ENCODE assay signal across 19 cellular contexts in the genomic region with DNA sequence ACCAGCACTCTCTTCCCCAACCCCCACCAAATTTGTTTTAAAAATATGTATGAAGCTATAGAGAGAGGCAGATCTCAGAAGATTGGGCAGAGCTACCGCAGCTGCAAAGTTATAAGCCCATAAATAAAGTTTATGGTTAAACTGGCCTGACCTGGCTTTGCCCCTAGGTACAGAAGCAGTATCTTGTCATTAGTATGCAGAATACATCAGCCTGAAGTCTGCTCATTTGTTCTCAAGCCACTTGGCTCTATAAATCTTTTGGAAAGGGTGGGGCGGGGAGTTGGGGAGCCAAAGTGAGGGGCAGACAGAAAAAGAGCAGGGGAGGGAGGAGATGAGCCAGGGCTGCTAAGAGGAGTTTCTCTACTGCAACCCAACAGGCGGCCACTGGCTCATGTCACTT.
"Had no signal": no experiment of that assay in that cellular context is flagged by ENCODE, and none has a peak within 500 bp of the region (broad histone marks: within the 10 kb centered on the region; RNA-seq: fewer than 3 reads in every experiment).

No MANE protein-coding gene starts in this region.

- DNase-seq: activated T-cell treated with anti-CD3 and anti-CD28 coated beads, Interleukin-2, amount 50 U/mL, for 24 hours; aorta; effector CD4-positive, alpha-beta T cell; foreskin fibroblast; left ventricle myocardium inferior; midbrain; pancreas; right cardiac atrium; stimulated activated CD4-positive, alpha-beta T cell treated with anti-CD3 and anti-CD28 coated beads, Interleukin-12 subunit alpha, Interleukin-12 subunit beta, amount 100 ng/mL, for 4 hours; stimulated activated CD4-positive, alpha-beta T cell treated with anti-CD3 and anti-CD28 coated beads, Interleukin-4, amount 100 ng/mL, for 4 hours; thyroid gland had no signal

- H3K4me1 Mint-ChIP-seq: activated T-helper 17 cell treated with anti-CD3 and anti-CD28 coated beads, Interleukin-2, amount 50 U/mL, for 72 hours had no signal

- H3K27me3 Mint-ChIP-seq: brain; dendritic cell treated with granulocyte-macrophage colony-stimulating factor and Interleukin-4, amounts not matched to agents 40 ng/mL and 50 ng/mL, for 4 days had no signal

- H3K27me3 ChIP-seq: pancreas, thyroid gland had no signal

- H3K9me3 ChIP-seq: pancreas, thyroid gland had no signal

- H3K36me3 ChIP-seq: left ventricle myocardium inferior, pancreas, thyroid gland had no signal

- H3K27ac Mint-ChIP-seq: activated naive CD4-positive, alpha-beta T cell treated with anti-CD3 and anti-CD28 coated beads, Interleukin-2, amount 50 U/mL, for 72 hours; activated T-cell treated with anti-CD3 and anti-CD28 coated beads, Interleukin-2, amount 50 U/mL, for 24 hours; activated T-helper 17 cell treated with anti-CD3 and anti-CD28 coated beads, Interleukin-2, amount 50 U/mL, for 72 hours; dendritic cell treated with granulocyte-macrophage colony-stimulating factor and Interleukin-4, amounts not matched to agents 40 ng/mL and 50 ng/mL, for 4 days; natural killer cell treated with Interleukin-12 subunit alpha and Interleukin-12 subunit beta and Interleukin-15 and Interleukin-18, amount 100 ng/mL, for 72 hours; stimulated activated naive CD8-positive, alpha-beta T cell treated with anti-CD3 and anti-CD28 coated beads, Interleukin-15, Interleukin-2, amounts not matched to agents 100 ng/mL and 50 ng/mL, for 24 hours; T-helper 2 cell treated with Interferon-gamma antibody and Interleukin-4, amounts not matched to agents 5 μg/mL and 100 μg/mL, for 36 hours had no signal

- H3K9me3 Mint-ChIP-seq: activated T-helper 17 cell treated with anti-CD3 and anti-CD28 coated beads, Interleukin-2, amount 50 U/mL, for 72 hours; dendritic cell treated with granulocyte-macrophage colony-stimulating factor and Interleukin-4, amounts not matched to agents 40 ng/mL and 50 ng/mL, for 4 days had no signal

- H3K27ac ChIP-seq: left ventricle myocardium inferior, pancreas, thyroid gland had no signal

- H3K4me3 Mint-ChIP-seq: activated T-cell treated with anti-CD3 and anti-CD28 coated beads, Interleukin-2, amount 50 U/mL, for 24 hours; activated T-helper 17 cell treated with anti-CD3 and anti-CD28 coated beads, Interleukin-2, amount 50 U/mL, for 72 hours; dendritic cell treated with granulocyte-macrophage colony-stimulating factor and Interleukin-4, amounts not matched to agents 40 ng/mL and 50 ng/mL, for 4 days; natural killer cell treated with Interleukin-12 subunit alpha and Interleukin-12 subunit beta and Interleukin-15 and Interleukin-18, amount 100 ng/mL, for 72 hours; stimulated activated naive CD8-positive, alpha-beta T cell treated with anti-CD3 and anti-CD28 coated beads, Interleukin-15, Interleukin-2, amounts not matched to agents 100 ng/mL and 50 ng/mL, for 24 hours; T-helper 2 cell treated with Interferon-gamma antibody and Interleukin-4, amounts not matched to agents 5 μg/mL and 100 μg/mL, for 36 hours had no signal

- H3K4me3 ChIP-seq: left ventricle myocardium inferior, pancreas, thyroid gland had no signal

- FAIRE-seq: endometrium, pancreas had no signal

- H3K4me1 ChIP-seq: left ventricle myocardium inferior, pancreas, thyroid gland had no signal

- H3K36me3 Mint-ChIP-seq: natural killer cell treated with Interleukin-12 subunit alpha and Interleukin-12 subunit beta and Interleukin-15 and Interleukin-18, amount 100 ng/mL, for 72 hours had no signal
